Comparison of ENCODE assay signal across 1 cellular context in genomic region chr20:19249515-19249914, GRCh38.
TF ChIP-seq lines count a peak whose summit lies in the region.

No MANE protein-coding gene starts in this region.

TF ChIP-seq in GM12878, 131 proteins besides CTCF, POLR2A, EP300 and RAD21:
- TF ChIP-seq SP1 (IDR thresholded peaks at IDR 0.05; ENCODE audit: low read depth, low read length): no peak
- no peak for TF ChIP-seq IKZF2 (IDR thresholded peaks at IDR 0.05)
- no peak for TF ChIP-seq ZBED1 (IDR thresholded peaks at IDR 0.05; ENCODE audit: borderline replicate concordance)
- no peak for TF ChIP-seq JUND (IDR thresholded peaks at IDR 0.05; ENCODE audit: low read depth, low read length)
- 0 out of 2 replicates have a peak, but pooled peaks have one; percentile 31 for TF ChIP-seq SMC3 (IDR thresholded peaks at IDR 0.05; ENCODE audit: borderline replicate concordance, low read length)
- no peak for TF ChIP-seq SREBF1 (IDR thresholded peaks at IDR 0.05; ENCODE audit: low read length)
- no peak for TF ChIP-seq IRF3 (IDR thresholded peaks at IDR 0.05)
TF ChIP-seq in GM12878: peak in this region for 1.
